ENCODE assay signal across 14 cellular contexts in the genomic region with DNA sequence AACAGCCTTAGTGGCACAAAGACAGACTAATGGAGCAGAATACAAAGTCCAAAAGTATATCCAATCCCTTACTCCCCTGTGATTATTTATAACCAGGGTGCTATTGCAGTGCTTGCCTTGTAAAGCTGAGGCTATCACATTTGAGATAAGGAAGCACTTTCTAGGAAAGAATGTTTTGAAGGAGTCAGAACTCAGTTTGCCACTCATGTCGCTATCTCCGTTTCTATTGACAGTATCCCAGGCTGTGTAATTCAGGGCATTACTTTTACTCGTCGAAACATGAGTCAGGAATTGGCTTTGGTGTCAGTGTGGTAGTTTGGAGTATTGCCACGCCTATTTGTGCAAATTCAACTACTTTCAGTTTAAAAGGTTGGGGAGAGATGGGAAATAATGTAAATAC.
DNase-seq lines count a peak whose midpoint lies in the region; ATAC-seq, FAIRE-seq and TF ChIP-seq lines count a peak whose summit lies in the region.
"Had no signal": no experiment of that assay in that cellular context is flagged by ENCODE, and none has a peak within 500 bp of the region (broad histone marks: within the 10 kb centered on the region; RNA-seq: fewer than 3 reads in every experiment).

No MANE protein-coding gene starts in this region.

- no peak overlapping the region for H3K4me3 ChIP-seq in K562
- H3K4me3 ChIP-seq in left ventricle myocardium inferior = peak overlapping the region; percentile 18
- H3K4me3 ChIP-seq in small intestine (ENCODE audit: low read depth in 1 of 2, low read length in 2 of 2) = peak overlapping the region in 1 of 2 donors; percentile 19
- H3K4me3 ChIP-seq: GM12878 had no signal

- H3K9ac ChIP-seq in K562 (ENCODE audit: insufficient read depth in 1 of 2, low read depth in 2 of 2, low read length in 2 of 2) = no peak overlapping the region

- H3K9me1 ChIP-seq in K562 (ENCODE audit: control insufficient read depth, insufficient read depth, low read length) = no peaks in the 10 kb centered on the region

- CTCF ChIA-PET in K562 (lab: Yijun Ruan, JAX; ENCODE audit: low intra/inter-chr PET ratio) = no interaction called here

- H3K9me3 ChIP-seq in K562 (replicated peaks; ENCODE audit: control insufficient read depth, insufficient read depth, low read depth, low read length) = no peaks in the 10 kb centered on the region
- no peaks in the 10 kb centered on the region for H3K9me3 ChIP-seq in left ventricle myocardium inferior (replicated peaks)
- no peaks in the 10 kb centered on the region for H3K9me3 ChIP-seq in small intestine (ENCODE audit: control insufficient read depth, low read depth)

- H3K36me3 ChIP-seq in K562 (ENCODE audit: control insufficient read depth, insufficient read depth, low read length) (no peaks in the 10 kb centered on the region), left ventricle myocardium inferior (no peaks in the 10 kb centered on the region), small intestine (ENCODE audit: control insufficient read depth in 2 of 2, insufficient read depth in 2 of 2, low read length in 2 of 2) (no peaks in the 10 kb centered on the region)

- H3K4me1 ChIP-seq in K562 (replicated peaks in 1 of 2; ENCODE audit: control insufficient read depth in 2 of 2, insufficient read depth in 2 of 2, low read length in 2 of 2) (peaks cover 0 to 20% of the 10 kb centered on the region in 2 experiments; a peak in 3 of 5 replicates), left ventricle myocardium inferior (peaks cover 17% of the 10 kb centered on the region), small intestine (ENCODE audit: control insufficient read depth in 2 of 2, insufficient read depth in 1 of 2, low read depth in 1 of 2, low read length in 1 of 2) (peaks cover 0 to 6% of the 10 kb centered on the region in 2 donors)

- H3K27ac ChIP-seq in K562 (ENCODE audit: extremely low read depth, low read depth, low read length) (no peak overlapping the region), left ventricle myocardium inferior (replicated peaks) (no peak overlapping the region), small intestine (ENCODE audit: low read depth in 1 of 2, low read length in 1 of 2) (peak overlapping the region in 1 of 2 donors; percentile 32)

- POLR2A ChIA-PET in K562 (lab: Yijun Ruan, JAX) = interaction anchor here (0.6 to 1.2 kb wide), 6 partner anchors 11 to 1102 kb away, joined by 3 to 4 read pairs (median 3); no protein-coding TSS in a partner anchor

- H3K79me2 ChIP-seq in K562 (ENCODE audit: control insufficient read depth, insufficient read depth, low read length) = no peaks in the 10 kb centered on the region

- TF ChIP-seq CTCF in K562 (IDR thresholded peaks at IDR 0.05 in 2 of 3, conservative IDR thresholded peaks at IDR 0.05 in 1 of 3; ENCODE audit: insufficient read depth in 2 of 3, low read depth in 1 of 3, low read length in 3 of 3) (no peak), left ventricle myocardium inferior (IDR thresholded peaks at IDR 0.05; ENCODE audit: borderline replicate concordance) (no peak)

- peak overlapping the region; percentile 35; the same call in 1 of the 2 replicates for H3K4me2 ChIP-seq in K562 (ENCODE audit: insufficient read depth, low read length)

- intact Hi-C loops in K562 (cut with micrococcal nuclease) (no loop called here), left ventricle myocardium inferior (cut with micrococcal nuclease) (no loop called here)

- H4K20me1 ChIP-seq in K562 (replicated peaks; ENCODE audit: control insufficient read depth, insufficient read depth, low read length) = no peaks in the 10 kb centered on the region

- 0 out of 2 replicates have a peak, but pooled peaks have one; percentile 18 for TF ChIP-seq EP300 in K562 (IDR thresholded peaks at IDR 0.05; ENCODE audit: low read length)

- ATAC-seq in K562 (peak; percentile 63), HG02938 (IDR thresholded peaks at IDR 0.05; ENCODE audit: unreplicated experiment) (no peak), HG02610 (IDR thresholded peaks at IDR 0.05; ENCODE audit: unreplicated experiment) (no peak)
- ATAC-seq: activated CD8-positive, alpha-beta T cell treated with anti-CD3 and anti-CD28 coated beads, Interleukin-2, amount 10 ng/mL, durations not matched to agents 7 days and 5 days; GM12878; stimulated activated naive B cell treated with anti-CD40 and anti-IgM and Interleukin-4, amounts not matched to agents 10 μg/mL and 1 μg/mL and 100 μg/mL, for 72 hours had no signal

- H2AFZ ChIP-seq in K562 (ENCODE audit: low read depth, low read length) = no peak overlapping the region

- DNase-seq in HT1080 (ENCODE audit: low read depth) = peak; percentile 43
- peak in 2 of 4 experiments; percentile 27 to 47 for DNase-seq in K562 (ENCODE audit: extremely low read depth in 1 of 4, low spot score in 3 of 4)
- DNase-seq in left ventricle myocardium inferior = no peak
- DNase-seq in small intestine = peak; percentile 95
- DNase-seq in NAMALWA (ENCODE audit: low spot score) = no peak
- no peak for DNase-seq in activated CD4-positive, alpha-beta T cell treated with anti-CD3 and anti-CD28 coated beads, Interleukin-2, amount 50 U/mL, for 4 hours
- DNase-seq: activated CD8-positive, alpha-beta T cell treated with anti-CD3 and anti-CD28 coated beads, Interleukin-2, amount 10 ng/mL, durations not matched to agents 7 days and 5 days; DMS 273 treated with DMSO at 0.1 percent for 48 hours; effector CD8-positive, alpha-beta T cell; NCI-H1105 treated with DMSO at 0.1 percent for 48 hours; stimulated activated naive B cell treated with anti-CD40 and anti-IgM and Interleukin-4, amounts not matched to agents 10 μg/mL and 1 μg/mL and 100 μg/mL, for 72 hours had no signal

- FAIRE-seq in K562 (lab: Jason Lieb, UNC) (peak; percentile 71), small intestine (lab: Jason Lieb, UNC) (peak; percentile 95)
- FAIRE-seq: GM12878 had no signal

- no peak for TF ChIP-seq POLR2A in K562 (conservative IDR thresholded peaks at IDR 0.05)

- TF ChIP-seq RAD21 in K562 (CRISPR knock-in tag; conservative IDR thresholded peaks at IDR 0.05 in 1 of 2, IDR thresholded peaks at IDR 0.05 in 1 of 2) = no peak

- BruUV-seq in K562 (replicated peaks; lab: Mats Ljungman, UMichigan) = no TSS peak

- in situ Hi-C loops in K562 (cut with MboI) = no loop called here

- 0% methylated on average over 5 of the region's 5 CpGs for WGBS in K562 (ENCODE audit: insufficient coverage, low coverage, missing lambda C conversion rate)
- 8 to 58% (median 17%) methylated on average over 5 of the region's 5 CpGs for WGBS in small intestine, 3 donors

- H3K27me3 ChIP-seq in K562 (ENCODE audit: control insufficient read depth in 2 of 2, insufficient read depth in 2 of 2, low read length in 2 of 2) (peaks cover 0 to 5% of the 10 kb centered on the region in 2 experiments; a peak in 1 of 5 replicates), left ventricle myocardium inferior (ENCODE audit: low read depth) (no peaks in the 10 kb centered on the region), small intestine (ENCODE audit: control insufficient read depth in 2 of 2, insufficient read depth in 2 of 2, low read length in 2 of 2) (no peaks in the 10 kb centered on the region)

TF ChIP-seq in K562, 482 proteins besides CTCF, POLR2A, EP300 and RAD21 (continues in another document):
- TF ChIP-seq BCL6 (CRISPR knock-in tag; IDR thresholded peaks at IDR 0.05) (no peak), NR2F6 (CRISPR knock-in tag; IDR thresholded peaks at IDR 0.05) (no peak), PTBP1 (IDR thresholded peaks at IDR 0.05; ENCODE audit: low read depth, low read length) (no peak), MYNN (IDR thresholded peaks at IDR 0.05) (no peak), MYNN (CRISPR knock-in tag; IDR thresholded peaks at IDR 0.05) (no peak), TFAM (CRISPR knock-in tag; conservative IDR thresholded peaks at IDR 0.05) (no peak)
- TF ChIP-seq, protein P1, sequence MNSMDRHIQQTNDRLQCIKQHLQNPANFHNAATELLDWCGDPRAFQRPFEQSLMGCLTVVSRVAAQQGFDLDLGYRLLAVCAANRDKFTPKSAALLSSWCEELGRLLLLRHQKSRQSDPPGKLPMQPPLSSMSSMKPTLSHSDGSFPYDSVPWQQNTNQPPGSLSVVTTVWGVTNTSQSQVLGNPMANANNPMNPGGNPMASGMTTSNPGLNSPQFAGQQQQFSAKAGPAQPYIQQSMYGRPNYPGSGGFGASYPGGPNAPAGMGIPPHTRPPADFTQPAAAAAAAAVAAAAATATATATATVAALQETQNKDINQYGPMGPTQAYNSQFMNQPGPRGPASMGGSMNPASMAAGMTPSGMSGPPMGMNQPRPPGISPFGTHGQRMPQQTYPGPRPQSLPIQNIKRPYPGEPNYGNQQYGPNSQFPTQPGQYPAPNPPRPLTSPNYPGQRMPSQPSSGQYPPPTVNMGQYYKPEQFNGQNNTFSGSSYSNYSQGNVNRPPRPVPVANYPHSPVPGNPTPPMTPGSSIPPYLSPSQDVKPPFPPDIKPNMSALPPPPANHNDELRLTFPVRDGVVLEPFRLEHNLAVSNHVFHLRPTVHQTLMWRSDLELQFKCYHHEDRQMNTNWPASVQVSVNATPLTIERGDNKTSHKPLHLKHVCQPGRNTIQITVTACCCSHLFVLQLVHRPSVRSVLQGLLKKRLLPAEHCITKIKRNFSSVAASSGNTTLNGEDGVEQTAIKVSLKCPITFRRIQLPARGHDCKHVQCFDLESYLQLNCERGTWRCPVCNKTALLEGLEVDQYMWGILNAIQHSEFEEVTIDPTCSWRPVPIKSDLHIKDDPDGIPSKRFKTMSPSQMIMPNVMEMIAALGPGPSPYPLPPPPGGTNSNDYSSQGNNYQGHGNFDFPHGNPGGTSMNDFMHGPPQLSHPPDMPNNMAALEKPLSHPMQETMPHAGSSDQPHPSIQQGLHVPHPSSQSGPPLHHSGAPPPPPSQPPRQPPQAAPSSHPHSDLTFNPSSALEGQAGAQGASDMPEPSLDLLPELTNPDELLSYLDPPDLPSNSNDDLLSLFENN (IDR thresholded peaks at IDR 0.05; ENCODE audit: low read depth in 2 of 2, low read length in 2 of 2) = no peak
- TF ChIP-seq, protein P2, sequence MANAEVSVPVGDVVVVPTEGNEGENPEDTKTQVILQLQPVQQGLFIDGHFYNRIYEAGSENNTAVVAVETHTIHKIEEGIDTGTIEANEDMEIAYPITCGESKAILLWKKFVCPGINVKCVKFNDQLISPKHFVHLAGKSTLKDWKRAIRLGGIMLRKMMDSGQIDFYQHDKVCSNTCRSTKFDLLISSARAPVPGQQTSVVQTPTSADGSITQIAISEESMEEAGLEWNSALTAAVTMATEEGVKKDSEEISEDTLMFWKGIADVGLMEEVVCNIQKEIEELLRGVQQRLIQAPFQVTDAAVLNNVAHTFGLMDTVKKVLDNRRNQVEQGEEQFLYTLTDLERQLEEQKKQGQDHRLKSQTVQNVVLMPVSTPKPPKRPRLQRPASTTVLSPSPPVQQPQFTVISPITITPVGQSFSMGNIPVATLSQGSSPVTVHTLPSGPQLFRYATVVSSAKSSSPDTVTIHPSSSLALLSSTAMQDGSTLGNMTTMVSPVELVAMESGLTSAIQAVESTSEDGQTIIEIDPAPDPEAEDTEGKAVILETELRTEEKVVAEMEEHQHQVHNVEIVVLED (CRISPR knock-in tag; IDR thresholded peaks at IDR 0.05) = no peak

Comparison
In these comparisons a context has a peak if more than half of its experiments do, and no peak if none do; other contexts are left out.
1. DNase-seq: peak in HT1080 (single experiment) and small intestine (single experiment); none in left ventricle myocardium inferior (single experiment), NAMALWA (single experiment) and activated CD4-positive, alpha-beta T cell treated with anti-CD3 and anti-CD28 coated beads, Interleukin-2, amount 50 U/mL, for 4 hours (0 of 2).